In genomic region chr14:84575681-84576080, GRCh38 we compare ENCODE assay signal across 22 cellular contexts.
"Had no signal": no experiment of that assay in that cellular context is flagged by ENCODE, and none has a peak within 500 bp of the region (broad histone marks: within the 10 kb centered on the region; RNA-seq: fewer than 3 reads in every experiment).

No MANE protein-coding gene starts in this region.

- H3K27me3 ChIP-seq: MG63, SJSA1 had no signal

- H3K4me1 ChIP-seq: SJSA1 had no signal

- H3K36me3 ChIP-seq: MG63, SJSA1 had no signal

- DNase-seq: KBM-7; MG63; NCI-H1092 treated with DMSO at 0.1 percent for 48 hours; NCI-H1436; NCI-H187; NCI-H2029; NCI-H2081 treated with DMSO at 0.1 percent for 48 hours; NCI-H2171; NCI-H226; NCI-H446; NCI-H510A; NCI-H524 treated with DMSO at 0.1 percent for 48 hours; NCI-H69; NCI-H774; NK-92 treated with Interleukin-12 subunit alpha and Interleukin-12 subunit beta, amount 100 ng/mL, for 24 hours; Right ventricle myocardium superior; RPMI8226; SIG-M5; SW 1271; T-cell had no signal

- H3K9me3 ChIP-seq: MG63, SJSA1 had no signal

- H3K4me3 ChIP-seq: MG63, SJSA1, SK-N-MC had no signal

- H3K27ac ChIP-seq: SJSA1, SK-N-MC had no signal
